Comparison of ENCODE assay signal across 25 cellular contexts in the genomic region with DNA sequence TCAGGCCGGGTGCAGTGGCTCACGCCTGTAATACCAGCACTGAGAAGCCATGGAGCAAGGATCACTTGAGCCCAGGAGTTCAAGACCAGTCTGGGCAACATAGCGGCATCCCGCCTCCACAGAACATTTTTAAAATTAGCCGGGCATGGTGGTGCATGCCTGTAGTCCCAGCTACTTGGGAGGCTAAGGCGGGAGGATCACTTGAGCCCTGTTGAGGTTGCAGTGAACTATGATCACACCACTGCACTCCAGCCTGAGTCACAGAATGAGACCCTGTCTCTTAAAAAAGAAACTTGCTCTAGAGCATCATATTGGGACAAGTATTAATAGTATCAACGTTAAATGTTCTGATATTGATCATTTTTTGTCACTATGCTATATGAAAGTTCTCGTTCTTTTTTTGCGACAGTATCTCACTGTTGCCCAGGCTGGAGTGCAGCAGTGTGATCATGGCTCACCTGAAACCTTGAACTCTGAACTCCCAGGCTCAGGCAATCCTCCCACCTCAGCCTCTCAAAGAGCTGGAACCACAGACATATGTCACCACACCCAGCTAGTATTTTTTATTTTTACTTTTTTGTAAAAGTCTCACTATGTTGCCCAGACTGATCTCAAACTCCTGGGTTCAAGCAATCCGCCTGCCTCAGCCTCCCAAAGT.
"Had no signal": no experiment of that assay in that cellular context is flagged by ENCODE, and none has a peak within 500 bp of the region (broad histone marks: within the 10 kb centered on the region; RNA-seq: fewer than 3 reads in every experiment).

No MANE protein-coding gene starts in this region.

- H3K27ac Mint-ChIP-seq: activated CD4-positive, alpha-beta T cell treated with anti-CD3 and anti-CD28 coated beads, Interleukin-2, amount 10 ng/mL, durations not matched to agents 24 days and 14 days; activated CD8-positive, alpha-beta memory T cell treated with anti-CD3 and anti-CD28 coated beads, Interleukin-2, amount 10 ng/mL, durations not matched to agents 7 days and 5 days; activated CD8-positive, alpha-beta T cell treated with anti-CD3 and anti-CD28 coated beads for 36 hours; dendritic cell treated with granulocyte-macrophage colony-stimulating factor and Interleukin-4, amounts not matched to agents 40 ng/mL and 50 ng/mL, for 4 days; immature natural killer cell; natural killer cell treated with Interleukin-12 subunit alpha and Interleukin-12 subunit beta and Interleukin-15 and Interleukin-18, amount 100 ng/mL, for 72 hours; stimulated activated naive CD8-positive, alpha-beta T cell treated with anti-CD3 and anti-CD28 coated beads, Interleukin-15, Interleukin-2, amounts not matched to agents 100 ng/mL and 50 ng/mL, for 24 hours; T-helper 17 cell had no signal

- H3K9me3 ChIP-seq: spleen, suprapubic skin, uterus had no signal

- H3K27ac ChIP-seq: foreskin keratinocyte, spleen, suprapubic skin, tibial nerve, uterus had no signal

- H3K4me1 ChIP-seq: foreskin keratinocyte, uterus had no signal

- H3K36me3 ChIP-seq: spleen, suprapubic skin, tibial nerve, uterus had no signal

- H3K36me3 Mint-ChIP-seq: activated CD8-positive, alpha-beta memory T cell treated with anti-CD3 and anti-CD28 coated beads, Interleukin-2, amount 10 ng/mL, durations not matched to agents 7 days and 5 days; immature natural killer cell; natural killer cell treated with Interleukin-12 subunit alpha and Interleukin-12 subunit beta and Interleukin-15 and Interleukin-18, amount 100 ng/mL, for 72 hours had no signal

- H3K4me1 Mint-ChIP-seq: activated CD4-positive, alpha-beta T cell treated with anti-CD3 and anti-CD28 coated beads, Interleukin-2, amount 10 ng/mL, durations not matched to agents 24 days and 14 days; activated CD8-positive, alpha-beta memory T cell treated with anti-CD3 and anti-CD28 coated beads, Interleukin-2, amount 10 ng/mL, durations not matched to agents 7 days and 5 days; immature natural killer cell had no signal

- H3K27me3 Mint-ChIP-seq: activated CD4-positive, alpha-beta T cell treated with anti-CD3 and anti-CD28 coated beads, Interleukin-2, amount 10 ng/mL, durations not matched to agents 24 days and 14 days; activated CD8-positive, alpha-beta memory T cell treated with anti-CD3 and anti-CD28 coated beads, Interleukin-2, amount 10 ng/mL, durations not matched to agents 7 days and 5 days; activated CD8-positive, alpha-beta T cell treated with anti-CD3 and anti-CD28 coated beads for 36 hours; dendritic cell treated with granulocyte-macrophage colony-stimulating factor and Interleukin-4, amounts not matched to agents 40 ng/mL and 50 ng/mL, for 4 days; natural killer cell treated with Interleukin-12 subunit alpha and Interleukin-12 subunit beta and Interleukin-15 and Interleukin-18, amount 100 ng/mL, for 72 hours; stimulated activated naive CD8-positive, alpha-beta T cell treated with anti-CD3 and anti-CD28 coated beads, Interleukin-15, Interleukin-2, amounts not matched to agents 100 ng/mL and 50 ng/mL, for 24 hours; T-helper 17 cell had no signal

- H3K27me3 ChIP-seq: foreskin keratinocyte, spleen, suprapubic skin, tibial nerve, uterus had no signal

- H3K4me3 ChIP-seq: spleen, suprapubic skin, tibial nerve, uterus had no signal

- H3K4me3 Mint-ChIP-seq: activated CD4-positive, alpha-beta T cell treated with anti-CD3 and anti-CD28 coated beads, Interleukin-2, amount 10 ng/mL, durations not matched to agents 24 days and 14 days; activated CD8-positive, alpha-beta memory T cell treated with anti-CD3 and anti-CD28 coated beads, Interleukin-2, amount 10 ng/mL, durations not matched to agents 7 days and 5 days; activated CD8-positive, alpha-beta T cell treated with anti-CD3 and anti-CD28 coated beads for 36 hours; brain; dendritic cell treated with granulocyte-macrophage colony-stimulating factor and Interleukin-4, amounts not matched to agents 40 ng/mL and 50 ng/mL, for 4 days; immature natural killer cell; natural killer cell treated with Interleukin-12 subunit alpha and Interleukin-12 subunit beta and Interleukin-15 and Interleukin-18, amount 100 ng/mL, for 72 hours; stimulated activated naive CD8-positive, alpha-beta T cell treated with anti-CD3 and anti-CD28 coated beads, Interleukin-15, Interleukin-2, amounts not matched to agents 100 ng/mL and 50 ng/mL, for 24 hours; T-helper 17 cell had no signal

- H3K9me3 Mint-ChIP-seq: activated CD4-positive, alpha-beta T cell treated with anti-CD3 and anti-CD28 coated beads, Interleukin-2, amount 10 ng/mL, durations not matched to agents 24 days and 14 days; activated CD8-positive, alpha-beta T cell treated with anti-CD3 and anti-CD28 coated beads for 36 hours; dendritic cell treated with granulocyte-macrophage colony-stimulating factor and Interleukin-4, amounts not matched to agents 40 ng/mL and 50 ng/mL, for 4 days; immature natural killer cell; natural killer cell treated with Interleukin-12 subunit alpha and Interleukin-12 subunit beta and Interleukin-15 and Interleukin-18, amount 100 ng/mL, for 72 hours; stimulated activated naive CD8-positive, alpha-beta T cell treated with anti-CD3 and anti-CD28 coated beads, Interleukin-15, Interleukin-2, amounts not matched to agents 100 ng/mL and 50 ng/mL, for 24 hours had no signal

- ATAC-seq: activated CD4-positive, CD25-positive, alpha-beta regulatory T cell treated with anti-CD3 and anti-CD28 coated beads, Interleukin-2, amount 50 U/mL, for 24 hours; activated CD8-positive, alpha-beta memory T cell treated with anti-CD3 and anti-CD28 coated beads, Interleukin-2, amount 10 ng/mL, durations not matched to agents 7 days and 5 days; activated CD8-positive, alpha-beta T cell treated with anti-CD3 and anti-CD28 coated beads for 36 hours; foreskin keratinocyte; left lobe of liver; natural killer cell treated with Interleukin-12 subunit alpha and Interleukin-12 subunit beta and Interleukin-15 and Interleukin-18, amount 100 ng/mL, for 72 hours; T-helper 17 cell had no signal

- DNase-seq: activated CD4-positive, alpha-beta T cell treated with anti-CD3 and anti-CD28 coated beads, Interleukin-2, amount 10 ng/mL, durations not matched to agents 24 days and 14 days; activated CD8-positive, alpha-beta memory T cell treated with anti-CD3 and anti-CD28 coated beads, Interleukin-2, amount 10 ng/mL, durations not matched to agents 7 days and 5 days; activated CD8-positive, alpha-beta T cell treated with anti-CD3 and anti-CD28 coated beads for 36 hours; activated effector memory CD4-positive, alpha-beta T cell treated with anti-CD3 and anti-CD28 coated beads, Interleukin-2, amount 50 U/mL, for 16 hours; activated naive CD4-positive, alpha-beta T cell treated with anti-CD3 and anti-CD28 coated beads, Interleukin-2, amount 50 U/mL, for 16 hours; activated T-cell treated with anti-CD3 and anti-CD28 coated beads for 4 hours; anterior cingulate cortex; effector CD4-positive, alpha-beta T cell; foreskin keratinocyte; immature natural killer cell; nucleus accumbens; retina; spleen; stimulated activated CD4-positive, alpha-beta T cell treated with anti-CD3 and anti-CD28 coated beads, Interleukin-4, amount 100 ng/mL, for 4 hours; SW 1271; T-helper 17 cell; uterus had no signal
